Comparison of ENCODE assay signal across 17 cellular contexts in genomic region chr6:44064948-44065272, GRCh38.
DNase-seq lines count a peak whose midpoint lies in the region; ATAC-seq and TF ChIP-seq lines count a peak whose summit lies in the region.
"Had no signal": no experiment of that assay in that cellular context is flagged by ENCODE, and none has a peak within 500 bp of the region (broad histone marks: within the 10 kb centered on the region; RNA-seq: fewer than 3 reads in every experiment).

No MANE protein-coding gene starts in this region.

- peak overlapping the region in 8 of 11 experiments; percentile 14 to 96 (median 60); a peak in 13 of 22 replicates for H3K27ac ChIP-seq in BLaER1 treated with 17β-estradiol and CSF1 and Interleukin-3, amounts not matched to agents 10 nM and 100 nM
- H3K27ac ChIP-seq in RWPE2 (ENCODE audit: poor library complexity, severe bottlenecking) (peak overlapping the region; percentile 98), endodermal cell (ENCODE audit: low read depth, low read length) (no peak overlapping the region), neural progenitor cell (no peak overlapping the region)
- H3K27ac ChIP-seq: ovary had no signal

- H3K27me3 ChIP-seq in BLaER1 treated with 17β-estradiol and CSF1 and Interleukin-3, amounts not matched to agents 10 nM and 100 nM = no peaks in the 10 kb centered on the region
- no peaks in the 10 kb centered on the region for H3K27me3 ChIP-seq in RWPE2 (ENCODE audit: insufficient read depth, poor library complexity, severe bottlenecking)
- no peaks in the 10 kb centered on the region for H3K27me3 ChIP-seq in endodermal cell (ENCODE audit: control insufficient read depth, insufficient read depth, low read length, poor library complexity, severe bottlenecking)
- H3K27me3 ChIP-seq in neural progenitor cell = no peaks in the 10 kb centered on the region
- H3K27me3 ChIP-seq: ovary had no signal

- H3K27me3 Mint-ChIP-seq in endodermal cell (ENCODE audit: insufficient read depth) = peaks cover 1% of the 10 kb centered on the region
- peaks cover 2% of the 10 kb centered on the region for H3K27me3 Mint-ChIP-seq in neural progenitor cell (ENCODE audit: insufficient read depth, low read depth)
- H3K27me3 Mint-ChIP-seq in activated T-helper 1 cell treated with anti-CD3 and anti-CD28 coated beads, Interleukin-12 subunit alpha, Interleukin-12 subunit beta, Interleukin-2, Interleukin-4 antibody, amounts not matched to agents 30 ng/mL and 10 ng/mL and 1 ng/mL, durations not matched to agents 14 hours and 24 hours and 36 hours (ENCODE audit: insufficient read depth) = peaks cover 3% of the 10 kb centered on the region
- H3K27me3 Mint-ChIP-seq: stimulated activated naive CD8-positive, alpha-beta T cell treated with anti-CD3 and anti-CD28 coated beads, Interleukin-15, Interleukin-2, amounts not matched to agents 100 ng/mL and 50 ng/mL, for 24 hours had no signal

- intact Hi-C loops in activated T-helper 1 cell treated with anti-CD3 and anti-CD28 coated beads, Interleukin-12 subunit alpha, Interleukin-12 subunit beta, Interleukin-2, Interleukin-4 antibody, amounts not matched to agents 30 ng/mL and 10 ng/mL and 1 ng/mL, durations not matched to agents 14 hours and 24 hours and 36 hours (cut with micrococcal nuclease) = loop anchor here (1.0 kb wide), 1 partner anchor 8 kb away; no protein-coding TSS in a partner anchor

- no peak for ATAC-seq in RWPE2 (ENCODE audit: low read depth)
- no peak for ATAC-seq in HG02840 (IDR thresholded peaks at IDR 0.05; ENCODE audit: low FRiP score, unreplicated experiment)

- no peaks in the 10 kb centered on the region; a peak in 1 of 22 replicates for H3K36me3 ChIP-seq in BLaER1 treated with 17β-estradiol and CSF1 and Interleukin-3, amounts not matched to agents 10 nM and 100 nM
- H3K36me3 ChIP-seq in RWPE2 (ENCODE audit: low read depth) = no peaks in the 10 kb centered on the region
- no peaks in the 10 kb centered on the region for H3K36me3 ChIP-seq in endodermal cell (ENCODE audit: control insufficient read depth, insufficient read depth, low read length)
- H3K36me3 ChIP-seq in neural progenitor cell = no peaks in the 10 kb centered on the region
- H3K36me3 ChIP-seq: HAP-1, ovary had no signal

- H3K9me3 Mint-ChIP-seq in endodermal cell (peaks cover 3% of the 10 kb centered on the region), neural progenitor cell (peaks cover 3% of the 10 kb centered on the region)
- H3K9me3 Mint-ChIP-seq in activated T-helper 1 cell treated with anti-CD3 and anti-CD28 coated beads, Interleukin-12 subunit alpha, Interleukin-12 subunit beta, Interleukin-2, Interleukin-4 antibody, amounts not matched to agents 30 ng/mL and 10 ng/mL and 1 ng/mL, durations not matched to agents 14 hours and 24 hours and 36 hours = no peaks in the 10 kb centered on the region
- H3K9me3 Mint-ChIP-seq: immature natural killer cell; stimulated activated naive CD8-positive, alpha-beta T cell treated with anti-CD3 and anti-CD28 coated beads, Interleukin-15, Interleukin-2, amounts not matched to agents 100 ng/mL and 50 ng/mL, for 24 hours had no signal

- TF ChIP-seq CTCF in RWPE2 (IDR thresholded peaks at IDR 0.05; ENCODE audit: poor library complexity, severe bottlenecking) (no peak), endodermal cell (conservative IDR thresholded peaks at IDR 0.05) (no peak), neural progenitor cell (IDR thresholded peaks at IDR 0.05) (no peak)

- H3K4me2 ChIP-seq in BLaER1 treated with 17β-estradiol and CSF1 and Interleukin-3, amounts not matched to agents 10 nM and 100 nM = peak overlapping the region in 8 of 11 experiments; percentile 6 to 96 (median 79); a peak in 15 of 22 replicates
- H3K4me2 ChIP-seq in neural progenitor cell = no peak overlapping the region

- H3K27ac Mint-ChIP-seq in endodermal cell (peak overlapping the region; percentile 11), neural progenitor cell (peak overlapping the region; percentile 50)
- no peak overlapping the region for H3K27ac Mint-ChIP-seq in activated T-helper 1 cell treated with anti-CD3 and anti-CD28 coated beads, Interleukin-12 subunit alpha, Interleukin-12 subunit beta, Interleukin-2, Interleukin-4 antibody, amounts not matched to agents 30 ng/mL and 10 ng/mL and 1 ng/mL, durations not matched to agents 14 hours and 24 hours and 36 hours
- H3K27ac Mint-ChIP-seq: immature natural killer cell had no signal

- H3K79me2 ChIP-seq in neural progenitor cell (ENCODE audit: low read depth) = no peaks in the 10 kb centered on the region

- no peaks in the 10 kb centered on the region for H3K36me3 Mint-ChIP-seq in endodermal cell (ENCODE audit: low read depth)
- H3K36me3 Mint-ChIP-seq in neural progenitor cell = no peaks in the 10 kb centered on the region
- H3K36me3 Mint-ChIP-seq in activated T-helper 1 cell treated with anti-CD3 and anti-CD28 coated beads, Interleukin-12 subunit alpha, Interleukin-12 subunit beta, Interleukin-2, Interleukin-4 antibody, amounts not matched to agents 30 ng/mL and 10 ng/mL and 1 ng/mL, durations not matched to agents 14 hours and 24 hours and 36 hours (ENCODE audit: low read depth) = peaks cover 2% of the 10 kb centered on the region
- H3K36me3 Mint-ChIP-seq: immature natural killer cell had no signal

- H3K4me3 ChIP-seq in BLaER1 treated with 17β-estradiol and CSF1 and Interleukin-3, amounts not matched to agents 10 nM and 100 nM = no peak overlapping the region; a peak in 1 of 20 replicates
- H3K4me3 ChIP-seq in RWPE2 (ENCODE audit: severe bottlenecking) = no peak overlapping the region
- no peak overlapping the region for H3K4me3 ChIP-seq in endodermal cell (ENCODE audit: low read length)
- no peak overlapping the region for H3K4me3 ChIP-seq in neural progenitor cell
- H3K4me3 ChIP-seq: HAP-1, ovary had no signal

- H4K20me1 ChIP-seq in BLaER1 treated with 17β-estradiol and CSF1 and Interleukin-3, amounts not matched to agents 10 nM and 100 nM = no peaks in the 10 kb centered on the region
- H4K20me1 ChIP-seq in neural progenitor cell (ENCODE audit: low read depth) = no peaks in the 10 kb centered on the region

- 87 to 100% methylated on average over 2 to 3 of the region's 3 CpGs for WGBS in endodermal cell (ENCODE audit: insufficient coverage in 1 of 2, insufficient read length in 1 of 2), 2 experiments

- peaks cover 9% of the 10 kb centered on the region for H3F3A ChIP-seq in neural progenitor cell (ENCODE audit: low read depth)

- no peak overlapping the region for H3K4me3 Mint-ChIP-seq in endodermal cell
- H3K4me3 Mint-ChIP-seq in neural progenitor cell = no peak overlapping the region
- H3K4me3 Mint-ChIP-seq in activated T-helper 1 cell treated with anti-CD3 and anti-CD28 coated beads, Interleukin-12 subunit alpha, Interleukin-12 subunit beta, Interleukin-2, Interleukin-4 antibody, amounts not matched to agents 30 ng/mL and 10 ng/mL and 1 ng/mL, durations not matched to agents 14 hours and 24 hours and 36 hours = no peak overlapping the region
- H3K4me3 Mint-ChIP-seq: immature natural killer cell; stimulated activated naive CD8-positive, alpha-beta T cell treated with anti-CD3 and anti-CD28 coated beads, Interleukin-15, Interleukin-2, amounts not matched to agents 100 ng/mL and 50 ng/mL, for 24 hours had no signal

- in situ Hi-C loops in KBM-7 (cut with MboI; ENCODE audit: low pct_unique_long_range_greater_than_20kb, low sequenced_read_pairs) = no loop called here

- H3K9ac ChIP-seq in BLaER1 treated with 17β-estradiol and CSF1 and Interleukin-3, amounts not matched to agents 10 nM and 100 nM = peak overlapping the region in 4 of 11 experiments; percentile 3 to 58 (median 42); a peak in 6 of 22 replicates
- no peak overlapping the region for H3K9ac ChIP-seq in endodermal cell (ENCODE audit: extremely low read depth, low read length, poor library complexity, severe bottlenecking)
- no peak overlapping the region for H3K9ac ChIP-seq in neural progenitor cell

- peaks cover 0 to 6% (median 4%) of the 10 kb centered on the region in 11 experiments; a peak in 14 of 22 replicates for H3K9me3 ChIP-seq in BLaER1 treated with 17β-estradiol and CSF1 and Interleukin-3, amounts not matched to agents 10 nM and 100 nM (replicated peaks in 1 of 11)
- H3K9me3 ChIP-seq in RWPE2 (ENCODE audit: severe bottlenecking) = no peaks in the 10 kb centered on the region
- H3K9me3 ChIP-seq in endodermal cell (ENCODE audit: control insufficient read depth, low read length) = peaks cover 2% of the 10 kb centered on the region
- no peaks in the 10 kb centered on the region for H3K9me3 ChIP-seq in neural progenitor cell (ENCODE audit: low read depth)
- H3K9me3 ChIP-seq: HAP-1, ovary had no signal

- peaks cover 61 to 92% (median 86%) of the 10 kb centered on the region in 10 experiments for H3K4me1 ChIP-seq in BLaER1 treated with 17β-estradiol and CSF1 and Interleukin-3, amounts not matched to agents 10 nM and 100 nM
- H3K4me1 ChIP-seq in RWPE2 (ENCODE audit: insufficient read depth, poor library complexity, severe bottlenecking) (peaks cover 44% of the 10 kb centered on the region), endodermal cell (ENCODE audit: control insufficient read depth, insufficient read depth, low read length) (peaks cover 13% of the 10 kb centered on the region), neural progenitor cell (peaks cover 20% of the 10 kb centered on the region)
- H3K4me1 ChIP-seq: HAP-1 had no signal

- H2AFZ ChIP-seq in neural progenitor cell (replicated peaks) = no peak overlapping the region

- DNase-seq in RWPE2 (ENCODE audit: low spot score) = no peak
- DNase-seq in endodermal cell = no peak
- no peak for DNase-seq in neural progenitor cell (ENCODE audit: low spot score)
- no peak for DNase-seq in NCI-H2081 (lab: John Stamatoyannopoulos, UW)
- DNase-seq in KBM-7 = no peak
- no peak for DNase-seq in activated T-helper 1 cell treated with anti-CD3 and anti-CD28 coated beads, Interleukin-12 subunit alpha, Interleukin-12 subunit beta, Interleukin-2, Interleukin-4 antibody, amounts not matched to agents 30 ng/mL and 10 ng/mL and 1 ng/mL, durations not matched to agents 14 hours and 24 hours and 36 hours (ENCODE audit: low spot score)
- DNase-seq: activated CD4-positive, CD25-positive, alpha-beta regulatory T cell treated with anti-CD3 and anti-CD28 coated beads, Interleukin-2, amount 50 U/mL, for 72 hours; activated naive CD4-positive, alpha-beta T cell treated with anti-CD3 and anti-CD28 coated beads, Interleukin-2, amount 50 U/mL, for 16 hours; effector CD8-positive, alpha-beta T cell; immature natural killer cell; NCI-H82; ovary; T-helper 9 cell had no signal

- H3K4me1 Mint-ChIP-seq in endodermal cell = peaks cover 30% of the 10 kb centered on the region
- H3K4me1 Mint-ChIP-seq in neural progenitor cell = peaks cover 30% of the 10 kb centered on the region
- peaks cover 7% of the 10 kb centered on the region for H3K4me1 Mint-ChIP-seq in activated T-helper 1 cell treated with anti-CD3 and anti-CD28 coated beads, Interleukin-12 subunit alpha, Interleukin-12 subunit beta, Interleukin-2, Interleukin-4 antibody, amounts not matched to agents 30 ng/mL and 10 ng/mL and 1 ng/mL, durations not matched to agents 14 hours and 24 hours and 36 hours (ENCODE audit: low read depth)
- H3K4me1 Mint-ChIP-seq: immature natural killer cell had no signal

Comparison
In these comparisons a context has a peak if more than half of its experiments do, and no peak if none do; other contexts are left out.
1. H3K27ac ChIP-seq: peak in BLaER1 treated with 17β-estradiol and CSF1 and Interleukin-3, amounts not matched to agents 10 nM and 100 nM (8 of 11) and RWPE2 (single experiment); none in endodermal cell (single experiment) and neural progenitor cell (single experiment).